Comparison of ENCODE assay signal across 8 cellular contexts in the genomic region with DNA sequence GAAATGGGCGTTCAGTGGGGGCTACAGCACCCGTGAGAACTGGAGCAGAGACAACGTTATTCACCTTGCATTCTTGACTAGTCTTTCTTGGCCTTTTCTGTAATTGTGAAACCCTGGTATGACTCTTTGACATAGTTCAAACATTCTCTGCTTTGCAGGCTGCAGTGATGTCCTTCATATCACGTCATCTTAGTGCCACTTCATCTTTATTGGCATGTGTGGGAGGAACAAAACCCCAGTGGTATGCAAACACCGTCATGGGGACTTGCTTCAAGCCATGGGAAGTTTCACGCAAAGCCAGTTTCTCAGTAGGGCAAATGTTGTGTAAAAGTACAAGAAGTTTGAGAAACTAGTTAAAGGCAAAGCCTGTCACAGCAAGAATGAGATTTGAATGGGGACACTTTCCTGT. TPM values are rescaled to one million over a fixed set of nuclear protein-coding genes. Genes with fewer than 3 reads are reported as not detected.
DNase-seq lines count a peak whose midpoint lies in the region; ATAC-seq and TF ChIP-seq lines count a peak whose summit lies in the region.

No MANE protein-coding gene starts in this region.

- no peak for DNase-seq in T-helper 17 cell
- peak; percentile 11 for DNase-seq in mesenchymal stem cell
- no peak for DNase-seq in endodermal cell
- no peak for DNase-seq in dedifferentiated amniotic fluid mesenchymal stem cell (ENCODE audit: extremely low spot score)
- no peak for DNase-seq in Kasumi-1 (lab: John Stamatoyannopoulos, UW)
- no peak for DNase-seq in NCI-H2171 treated with DMSO at 0.1 percent for 48 hours (lab: John Stamatoyannopoulos, UW)

- no peak overlapping the region for H3K18ac ChIP-seq in mesenchymal stem cell (ENCODE audit: low read depth in 1 of 2, low read length in 2 of 2)

- no peak overlapping the region for H2AFZ ChIP-seq in mesenchymal stem cell (ENCODE audit: low read depth, low read length)

- H3K4ac ChIP-seq in mesenchymal stem cell (ENCODE audit: low read depth in 1 of 2, low read length in 2 of 2) = no peak overlapping the region

- H3K4me1 ChIP-seq in mesenchymal stem cell (ENCODE audit: control insufficient read depth, insufficient read depth, low read depth, low read length) (no peaks in the 10 kb centered on the region), endodermal cell (ENCODE audit: control insufficient read depth, insufficient read depth, low read length) (no peaks in the 10 kb centered on the region)

- no peak overlapping the region for H3K23ac ChIP-seq in mesenchymal stem cell (ENCODE audit: low read length in 2 of 2)

- H3K9me3 Mint-ChIP-seq in endodermal cell = no peaks in the 10 kb centered on the region

- ATAC-seq in GM18909 (IDR thresholded peaks at IDR 0.05; ENCODE audit: poor library complexity, unreplicated experiment) (peak; percentile 94), HG02798 (IDR thresholded peaks at IDR 0.05; ENCODE audit: poor library complexity, unreplicated experiment) (peak; percentile 92), T-helper 17 cell (peak; percentile 41)

- H3K4me3 ChIP-seq in mesenchymal stem cell (ENCODE audit: insufficient read depth in 1 of 2, low read depth in 1 of 2, low read length in 2 of 2) (no peak overlapping the region), endodermal cell (ENCODE audit: low read length) (no peak overlapping the region)

- no peak overlapping the region for H3K27ac Mint-ChIP-seq in T-helper 17 cell
- H3K27ac Mint-ChIP-seq in endodermal cell = no peak overlapping the region

- no peaks in the 10 kb centered on the region for H3K36me3 Mint-ChIP-seq in T-helper 17 cell (ENCODE audit: low read depth)
- no peaks in the 10 kb centered on the region for H3K36me3 Mint-ChIP-seq in endodermal cell (ENCODE audit: low read depth)

- no peak overlapping the region for H3K9ac ChIP-seq in mesenchymal stem cell (ENCODE audit: low read length)
- H3K9ac ChIP-seq in endodermal cell (ENCODE audit: extremely low read depth, low read length, poor library complexity, severe bottlenecking) = no peak overlapping the region

- no peak overlapping the region for H2BK15ac ChIP-seq in mesenchymal stem cell (ENCODE audit: low read depth, poor library complexity, severe bottlenecking)

- no peaks in the 10 kb centered on the region for H3K27me3 Mint-ChIP-seq in T-helper 17 cell
- H3K27me3 Mint-ChIP-seq in endodermal cell (ENCODE audit: insufficient read depth) = no peaks in the 10 kb centered on the region

- TF ChIP-seq CTCF in endodermal cell (conservative IDR thresholded peaks at IDR 0.05) = no peak

- no peaks in the 10 kb centered on the region for H3K9me3 ChIP-seq in T-helper 17 cell (ENCODE audit: control insufficient read depth, low read length, poor library complexity, severe bottlenecking)
- H3K9me3 ChIP-seq in mesenchymal stem cell (ENCODE audit: control insufficient read depth, low read length) = no peaks in the 10 kb centered on the region
- no peaks in the 10 kb centered on the region for H3K9me3 ChIP-seq in endodermal cell (ENCODE audit: control insufficient read depth, low read length)

- H3K79me1 ChIP-seq in mesenchymal stem cell (replicated peaks; ENCODE audit: low read length, poor library complexity, severe bottlenecking) = no peaks in the 10 kb centered on the region

- H3K27ac ChIP-seq in mesenchymal stem cell (ENCODE audit: low read length, poor library complexity, severe bottlenecking) = no peak overlapping the region
- H3K27ac ChIP-seq in endodermal cell (ENCODE audit: low read depth, low read length) = no peak overlapping the region

- H3K27me3 ChIP-seq in mesenchymal stem cell (ENCODE audit: control insufficient read depth in 1 of 2, insufficient read depth in 1 of 2, low read length in 2 of 2) = peaks cover 0 to 6% of the 10 kb centered on the region in 2 experiments
- no peaks in the 10 kb centered on the region for H3K27me3 ChIP-seq in endodermal cell (ENCODE audit: control insufficient read depth, insufficient read depth, low read length, poor library complexity, severe bottlenecking)

- H4K91ac ChIP-seq in mesenchymal stem cell (ENCODE audit: low read length) = no peak overlapping the region

- WGBS in mesenchymal stem cell = 89% methylated on average over 6 of the region's 6 CpGs
- 91 to 92% methylated on average over 6 of the region's 6 CpGs for WGBS in endodermal cell (ENCODE audit: insufficient coverage in 1 of 2, insufficient read length in 1 of 2), 2 experiments

- H3K4me1 Mint-ChIP-seq in T-helper 17 cell = peaks cover 11% of the 10 kb centered on the region
- H3K4me1 Mint-ChIP-seq in endodermal cell = peaks cover 8% of the 10 kb centered on the region

- H4K8ac ChIP-seq in mesenchymal stem cell (ENCODE audit: low read length) = no peak overlapping the region

- no peak overlapping the region for H2BK12ac ChIP-seq in mesenchymal stem cell (ENCODE audit: low read length in 2 of 2)

- no peak overlapping the region for H2BK120ac ChIP-seq in mesenchymal stem cell (ENCODE audit: low read depth, low read length)

- H3K14ac ChIP-seq in mesenchymal stem cell (ENCODE audit: low read length in 2 of 2) = no peak overlapping the region

- no peak overlapping the region for H3K4me3 Mint-ChIP-seq in T-helper 17 cell
- H3K4me3 Mint-ChIP-seq in endodermal cell = no peak overlapping the region

- H2BK5ac ChIP-seq in mesenchymal stem cell (ENCODE audit: low read depth, low read length, poor library complexity, severe bottlenecking) = no peak overlapping the region

- no peak overlapping the region for H3K4me2 ChIP-seq in mesenchymal stem cell (ENCODE audit: low read length, poor library complexity, severe bottlenecking)

- no peak overlapping the region for H2AK5ac ChIP-seq in mesenchymal stem cell (ENCODE audit: low read length, severe bottlenecking)

- H3K36me3 ChIP-seq in mesenchymal stem cell (ENCODE audit: control insufficient read depth in 1 of 2, insufficient read depth in 2 of 2, low read depth in 1 of 2, low read length in 2 of 2) (no peaks in the 10 kb centered on the region), endodermal cell (ENCODE audit: control insufficient read depth, insufficient read depth, low read length) (no peaks in the 10 kb centered on the region)

RNA-seq across cellular contexts. Expression of a gene that starts 20.2 kb away (rescaled TPM):
- total RNA-seq in T-helper 17 cell (10 to 100 TPM; 81.1 to 94.8 TPM), endodermal cell (10 to 100 TPM; 28.1 to 42.5 TPM)
- polyA plus RNA-seq in mesenchymal stem cell (2013, experiment 1 of 2) = 6.2 TPM
- 6.2 TPM for polyA plus RNA-seq in mesenchymal stem cell (2013, experiment 2 of 2)
- polyA plus RNA-seq in endodermal cell (2013, experiment 1 of 2) = 20.0 TPM
- 17.4 TPM for polyA plus RNA-seq in endodermal cell (2013, experiment 2 of 2)

RNA-seq across cellular contexts. Expression of a gene that starts 28.8 kb away (rescaled TPM):
- total RNA-seq in T-helper 17 cell (10 to 100 TPM; 25.6 to 37.2 TPM), endodermal cell (10 to 100 TPM; 27.2 to 46.9 TPM)
- polyA plus RNA-seq in mesenchymal stem cell (2013, experiment 1 of 2) = 18.3 TPM
- 19.9 TPM for polyA plus RNA-seq in mesenchymal stem cell (2013, experiment 2 of 2)
- 17.4 TPM for polyA plus RNA-seq in endodermal cell (2013, experiment 1 of 2)
- polyA plus RNA-seq in endodermal cell (2013, experiment 2 of 2) = 17.3 TPM

Comparison
In these comparisons a context has a peak if more than half of its experiments do, and no peak if none do; other contexts are left out.
1. ATAC-seq: peak in every context shown above with its lines; median percentile 94 in GM18909; 92 in HG02798; 41 in T-helper 17 cell.